1 cellular context compared by ENCODE assay signal in the genomic region with DNA sequence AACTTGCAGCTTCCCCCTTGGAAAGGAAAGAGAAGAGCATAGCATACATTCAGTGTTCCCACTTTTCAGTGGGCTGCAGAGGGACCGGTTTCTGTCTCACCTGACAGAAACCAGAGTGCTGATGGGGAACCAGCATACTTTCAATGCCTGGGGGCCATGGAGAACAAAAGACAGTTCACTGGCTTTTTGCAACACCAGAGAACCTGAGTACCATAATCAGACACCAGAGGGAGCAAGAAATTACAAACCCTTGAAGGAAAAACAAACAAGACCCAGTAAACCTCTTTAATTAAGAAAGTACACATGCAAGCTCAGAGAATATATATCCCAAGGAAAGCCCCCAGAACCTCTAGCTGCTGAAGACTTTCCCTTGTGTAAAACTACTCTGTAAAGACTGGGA.
TF ChIP-seq lines count a peak whose summit lies in the region.

No MANE protein-coding gene starts in this region.

TF ChIP-seq in SK-N-SH, 30 proteins besides CTCF, POLR2A, EP300 and RAD21 (continued from another document):
- TF ChIP-seq, protein P1, sequence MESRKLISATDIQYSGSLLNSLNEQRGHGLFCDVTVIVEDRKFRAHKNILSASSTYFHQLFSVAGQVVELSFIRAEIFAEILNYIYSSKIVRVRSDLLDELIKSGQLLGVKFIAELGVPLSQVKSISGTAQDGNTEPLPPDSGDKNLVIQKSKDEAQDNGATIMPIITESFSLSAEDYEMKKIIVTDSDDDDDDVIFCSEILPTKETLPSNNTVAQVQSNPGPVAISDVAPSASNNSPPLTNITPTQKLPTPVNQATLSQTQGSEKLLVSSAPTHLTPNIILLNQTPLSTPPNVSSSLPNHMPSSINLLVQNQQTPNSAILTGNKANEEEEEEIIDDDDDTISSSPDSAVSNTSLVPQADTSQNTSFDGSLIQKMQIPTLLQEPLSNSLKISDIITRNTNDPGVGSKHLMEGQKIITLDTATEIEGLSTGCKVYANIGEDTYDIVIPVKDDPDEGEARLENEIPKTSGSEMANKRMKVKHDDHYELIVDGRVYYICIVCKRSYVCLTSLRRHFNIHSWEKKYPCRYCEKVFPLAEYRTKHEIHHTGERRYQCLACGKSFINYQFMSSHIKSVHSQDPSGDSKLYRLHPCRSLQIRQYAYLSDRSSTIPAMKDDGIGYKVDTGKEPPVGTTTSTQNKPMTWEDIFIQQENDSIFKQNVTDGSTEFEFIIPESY (IDR thresholded peaks at IDR 0.05; ENCODE audit: borderline replicate concordance, low read depth) = no peak
- TF ChIP-seq, protein P2, sequence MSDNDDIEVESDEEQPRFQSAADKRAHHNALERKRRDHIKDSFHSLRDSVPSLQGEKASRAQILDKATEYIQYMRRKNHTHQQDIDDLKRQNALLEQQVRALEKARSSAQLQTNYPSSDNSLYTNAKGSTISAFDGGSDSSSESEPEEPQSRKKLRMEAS (IDR thresholded peaks at IDR 0.05; ENCODE audit: low read depth) = no peak
- TF ChIP-seq, protein P3, sequence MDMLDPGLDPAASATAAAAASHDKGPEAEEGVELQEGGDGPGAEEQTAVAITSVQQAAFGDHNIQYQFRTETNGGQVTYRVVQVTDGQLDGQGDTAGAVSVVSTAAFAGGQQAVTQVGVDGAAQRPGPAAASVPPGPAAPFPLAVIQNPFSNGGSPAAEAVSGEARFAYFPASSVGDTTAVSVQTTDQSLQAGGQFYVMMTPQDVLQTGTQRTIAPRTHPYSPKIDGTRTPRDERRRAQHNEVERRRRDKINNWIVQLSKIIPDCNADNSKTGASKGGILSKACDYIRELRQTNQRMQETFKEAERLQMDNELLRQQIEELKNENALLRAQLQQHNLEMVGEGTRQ (IDR thresholded peaks at IDR 0.05; ENCODE audit: borderline replicate concordance, low read depth, low read length) = no peak
- TF ChIP-seq SIN3A (IDR thresholded peaks at IDR 0.05; ENCODE audit: borderline replicate concordance, low read depth, low read length) = no peak
- TF ChIP-seq MEF2A (IDR thresholded peaks at IDR 0.05; ENCODE audit: borderline replicate concordance, low read depth) = no peak
